8 cellular contexts compared by ENCODE assay signal in the genomic region with DNA sequence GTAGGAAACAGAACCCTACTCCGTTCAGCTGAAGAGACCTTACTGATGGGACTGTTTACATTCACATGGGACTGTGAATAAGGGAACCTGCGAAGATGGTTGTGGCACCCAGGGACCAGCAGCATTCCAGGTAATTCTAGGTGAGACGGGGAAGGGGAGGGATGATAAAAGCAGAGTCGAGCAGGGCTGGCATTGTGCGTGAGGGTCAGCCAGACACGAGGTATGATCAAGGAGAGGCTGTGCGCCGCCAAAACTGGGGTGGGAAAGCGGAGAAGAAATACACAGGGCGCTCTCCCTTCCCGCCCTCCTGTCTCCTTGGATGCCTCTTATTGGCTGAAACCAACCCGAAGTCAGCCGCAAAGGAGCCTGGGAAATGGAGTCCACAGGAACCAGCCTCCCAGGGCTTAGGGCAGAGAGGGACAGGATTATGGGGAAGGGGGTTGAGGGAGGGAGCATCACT. TPM values are rescaled to one million over a fixed set of nuclear protein-coding genes. Genes with fewer than 3 reads are reported as not detected.
A peak's percentile ranks its signal among the peaks of the same experiment; 100 is the strongest.
DNase-seq lines count a peak whose midpoint lies in the region; ATAC-seq and TF ChIP-seq lines count a peak whose summit lies in the region.

No MANE protein-coding gene starts in this region.

- H3K4me2 ChIP-seq in neural cell (ENCODE audit: low read length), result peak overlapping the region; percentile 28

- no peaks in the 10 kb centered on the region for H3K79me2 ChIP-seq in neural cell (replicated peaks; ENCODE audit: insufficient read depth, low read length)

- H3F3A ChIP-seq in neural cell (ENCODE audit: insufficient read depth, low read length, poor library complexity, severe bottlenecking), result no peaks in the 10 kb centered on the region

- peak; percentile 51 for DNase-seq in DMS 273 treated with DMSO at 0.1 percent for 48 hours (lab: John Stamatoyannopoulos, UW)
- no peak for DNase-seq in Panc1 (ENCODE audit: low read depth, low spot score)
- peak; percentile 10 to 33 for DNase-seq in activated T-helper 1 cell treated with anti-CD3 and anti-CD28 coated beads, Interleukin-2, amount 50 U/mL, for 16 hours (ENCODE audit: low read depth in 1 of 2, low spot score in 1 of 2)
- peak; percentile 48 for DNase-seq in fibroblast of villous mesenchyme (ENCODE audit: low read depth)

- H3K9me2 ChIP-seq in neural cell (ENCODE audit: insufficient read depth, low read length), result no peaks in the 10 kb centered on the region

- peak; percentile 98 for ATAC-seq in GM21381 (IDR thresholded peaks at IDR 0.05; ENCODE audit: unreplicated experiment)
- ATAC-seq in Panc1, result peak; percentile 98

- no peak for TF ChIP-seq RAD21 in neural cell (conservative IDR thresholded peaks at IDR 0.05)

- intact Hi-C loops in Panc1 (cut with micrococcal nuclease; ENCODE audit: unreplicated experiment), result no loop called here

- TF ChIP-seq CTCF in Panc1 (IDR thresholded peaks at IDR 0.05), result no peak
- TF ChIP-seq CTCF in fibroblast of villous mesenchyme (IDR thresholded peaks at IDR 0.05; ENCODE audit: insufficient read depth, low read depth, low read length), result no peak
- TF ChIP-seq CTCF in neural cell (IDR thresholded peaks at IDR 0.05; ENCODE audit: poor library complexity, severe bottlenecking), result no peak

- no TSS peak for BruUV-seq in Panc1 (replicated peaks; lab: Mats Ljungman, UMichigan)

- H3K27me3 ChIP-seq in HUES6 (ENCODE audit: control insufficient read depth, insufficient read depth, low read length), result no peaks in the 10 kb centered on the region
- H3K27me3 ChIP-seq in Panc1 (ENCODE audit: control insufficient read depth, insufficient read depth, low read length), result peaks cover 7% of the 10 kb centered on the region; the same call in 1 of the 2 replicates
- H3K27me3 ChIP-seq in neural cell (ENCODE audit: insufficient read depth, low read depth, low read length), result peaks cover 5% of the 10 kb centered on the region
- H3K27me3 ChIP-seq in stomach smooth muscle (ENCODE audit: control insufficient read depth in 1 of 2, insufficient read depth in 2 of 2, low read length in 2 of 2), result peaks cover 9 to 13% of the 10 kb centered on the region in 2 donors

- POLR2A ChIA-PET in Panc1 (lab: Charles Lee), result no interaction called here

- H3K36me3 ChIP-seq in HUES6 (ENCODE audit: control insufficient read depth, insufficient read depth, low read length), result no peaks in the 10 kb centered on the region
- no peaks in the 10 kb centered on the region for H3K36me3 ChIP-seq in Panc1 (ENCODE audit: control insufficient read depth, insufficient read depth, low read length)
- H3K36me3 ChIP-seq in neural cell (ENCODE audit: insufficient read depth, low read length), result no peaks in the 10 kb centered on the region
- H3K36me3 ChIP-seq in stomach smooth muscle (ENCODE audit: control insufficient read depth in 2 of 2, insufficient read depth in 2 of 2, low read length in 2 of 2), result no peaks in the 10 kb centered on the region

- no peak for TF ChIP-seq EP300 in neural cell (conservative IDR thresholded peaks at IDR 0.05; ENCODE audit: poor library complexity, severe bottlenecking)

- H3K4me3 ChIP-seq in HUES6 (ENCODE audit: low read depth, low read length) (peak overlapping the region; percentile 83), Panc1 (ENCODE audit: low read depth in 2 of 2, low read length in 2 of 2) (peak overlapping the region; percentile 45 to 64), fibroblast of villous mesenchyme (ENCODE audit: low read depth, low read length) (peak overlapping the region; percentile 49), neural cell (ENCODE audit: low read length) (peak overlapping the region; percentile 72), stomach smooth muscle (ENCODE audit: low read length in 2 of 2) (peak overlapping the region; percentile 69 to 76)

- H3K9me3 ChIP-seq in HUES6 (ENCODE audit: control insufficient read depth, insufficient read depth, low read depth, low read length), result no peaks in the 10 kb centered on the region
- H3K9me3 ChIP-seq in Panc1 (ENCODE audit: control insufficient read depth, insufficient read depth, low read depth, low read length), result no peaks in the 10 kb centered on the region
- no peaks in the 10 kb centered on the region for H3K9me3 ChIP-seq in neural cell (ENCODE audit: low read length)
- H3K9me3 ChIP-seq in stomach smooth muscle (ENCODE audit: control insufficient read depth in 2 of 2, low read length in 2 of 2), result no peaks in the 10 kb centered on the region

- H4K20me1 ChIP-seq in neural cell (ENCODE audit: insufficient read depth), result no peaks in the 10 kb centered on the region

- H3K9ac ChIP-seq in HUES6 (ENCODE audit: low read length) (peak overlapping the region; percentile 47), neural cell (ENCODE audit: low read length) (peak overlapping the region; percentile 55), stomach smooth muscle (ENCODE audit: low read length in 2 of 2) (peak overlapping the region in 1 of 2 donors; percentile 27)

- in situ Hi-C loops in Panc1 (cut with HindIII; ENCODE audit: low pct_unique_long_range_greater_than_20kb, low sequenced_read_pairs), result no loop called here

- peak overlapping the region; percentile 74 for H2AFZ ChIP-seq in neural cell (ENCODE audit: low read depth, low read length)

- H3K4me1 ChIP-seq in HUES6 (ENCODE audit: control insufficient read depth, insufficient read depth, low read length) (peaks cover 23% of the 10 kb centered on the region), Panc1 (ENCODE audit: control insufficient read depth, insufficient read depth, low read length) (0 out of 2 replicates have a peak, but pooled peaks cover 3% of the 10 kb centered on the region), stomach smooth muscle (ENCODE audit: control insufficient read depth, insufficient read depth, low read length) (peaks cover 5% of the 10 kb centered on the region)

- CTCF ChIA-PET in Panc1 (lab: Charles Lee), result no interaction called here

- H3K27ac ChIP-seq in HUES6 (ENCODE audit: low read depth, low read length) (no peak overlapping the region), Panc1 (ENCODE audit: low read length) (no peak overlapping the region), neural cell (ENCODE audit: low read length) (no peak overlapping the region), stomach smooth muscle (ENCODE audit: low read length) (no peak overlapping the region)

TF ChIP-seq in neural cell, 6 proteins besides CTCF, POLR2A, EP300 and RAD21:
- no peak for TF ChIP-seq EZH2 (IDR thresholded peaks at IDR 0.05; ENCODE audit: borderline replicate concordance, insufficient read depth, low read length, poor library complexity, severe bottlenecking)
- TF ChIP-seq POLR2AphosphoS5 (IDR thresholded peaks at IDR 0.05), result no peak
- peak; percentile 24 for TF ChIP-seq SMC3 (conservative IDR thresholded peaks at IDR 0.05; ENCODE audit: poor library complexity)
- TF ChIP-seq TAF1 (IDR thresholded peaks at IDR 0.05; ENCODE audit: low read depth), result no peak
- TF ChIP-seq, protein P1, sequence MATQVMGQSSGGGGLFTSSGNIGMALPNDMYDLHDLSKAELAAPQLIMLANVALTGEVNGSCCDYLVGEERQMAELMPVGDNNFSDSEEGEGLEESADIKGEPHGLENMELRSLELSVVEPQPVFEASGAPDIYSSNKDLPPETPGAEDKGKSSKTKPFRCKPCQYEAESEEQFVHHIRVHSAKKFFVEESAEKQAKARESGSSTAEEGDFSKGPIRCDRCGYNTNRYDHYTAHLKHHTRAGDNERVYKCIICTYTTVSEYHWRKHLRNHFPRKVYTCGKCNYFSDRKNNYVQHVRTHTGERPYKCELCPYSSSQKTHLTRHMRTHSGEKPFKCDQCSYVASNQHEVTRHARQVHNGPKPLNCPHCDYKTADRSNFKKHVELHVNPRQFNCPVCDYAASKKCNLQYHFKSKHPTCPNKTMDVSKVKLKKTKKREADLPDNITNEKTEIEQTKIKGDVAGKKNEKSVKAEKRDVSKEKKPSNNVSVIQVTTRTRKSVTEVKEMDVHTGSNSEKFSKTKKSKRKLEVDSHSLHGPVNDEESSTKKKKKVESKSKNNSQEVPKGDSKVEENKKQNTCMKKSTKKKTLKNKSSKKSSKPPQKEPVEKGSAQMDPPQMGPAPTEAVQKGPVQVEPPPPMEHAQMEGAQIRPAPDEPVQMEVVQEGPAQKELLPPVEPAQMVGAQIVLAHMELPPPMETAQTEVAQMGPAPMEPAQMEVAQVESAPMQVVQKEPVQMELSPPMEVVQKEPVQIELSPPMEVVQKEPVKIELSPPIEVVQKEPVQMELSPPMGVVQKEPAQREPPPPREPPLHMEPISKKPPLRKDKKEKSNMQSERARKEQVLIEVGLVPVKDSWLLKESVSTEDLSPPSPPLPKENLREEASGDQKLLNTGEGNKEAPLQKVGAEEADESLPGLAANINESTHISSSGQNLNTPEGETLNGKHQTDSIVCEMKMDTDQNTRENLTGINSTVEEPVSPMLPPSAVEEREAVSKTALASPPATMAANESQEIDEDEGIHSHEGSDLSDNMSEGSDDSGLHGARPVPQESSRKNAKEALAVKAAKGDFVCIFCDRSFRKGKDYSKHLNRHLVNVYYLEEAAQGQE (IDR thresholded peaks at IDR 0.05; ENCODE audit: borderline replicate concordance), result no peak
- TF ChIP-seq MXI1 (conservative IDR thresholded peaks at IDR 0.05; ENCODE audit: poor library complexity, severe bottlenecking), result peak; percentile 17

RNA-seq across cellular contexts. Expression of a gene that starts 38.4 kb away (rescaled TPM):
- total RNA-seq in Panc1 (2021; ENCODE audit: unreplicated experiment) (60.9 TPM), fibroblast of villous mesenchyme (24.8 and 26.8 TPM in 2 replicates)
- polyA plus RNA-seq in Panc1 (2012; ENCODE audit: insufficient read length), result 26.5 TPM
- 36.7 and 38.4 TPM in 2 replicates for polyA plus RNA-seq in neural cell
- 38.0 and 54.4 TPM in 2 replicates for polyA minus RNA-seq in neural cell

RNA-seq across cellular contexts. Expression of a gene that starts 58.6 kb away (rescaled TPM):
- total RNA-seq in Panc1 (2021; ENCODE audit: unreplicated experiment), result not detected
- not detected for polyA plus RNA-seq in Panc1 (2012; ENCODE audit: insufficient read length)
- total RNA-seq in fibroblast of villous mesenchyme, result not detected in 2 replicates
- not detected in 2 replicates for polyA plus RNA-seq in neural cell
- not detected in 2 replicates for polyA minus RNA-seq in neural cell
